ENCODE assay signal across 15 cellular contexts in genomic region chr2:241490444-241490760, GRCh38. TPM values are rescaled to one million over a fixed set of nuclear protein-coding genes. Genes with fewer than 3 reads are reported as not detected.
DNase-seq lines count a peak whose midpoint lies in the region; ATAC-seq and TF ChIP-seq lines count a peak whose summit lies in the region.
"Had no signal": no experiment of that assay in that cellular context is flagged by ENCODE, and none has a peak within 500 bp of the region (broad histone marks: within the 10 kb centered on the region; RNA-seq: fewer than 3 reads in every experiment).

No MANE protein-coding gene starts in this region.

- no peak for TF ChIP-seq CTCF in Panc1 (IDR thresholded peaks at IDR 0.05)
- no peak for TF ChIP-seq CTCF in osteoblast (IDR thresholded peaks at IDR 0.05; ENCODE audit: extremely low read depth, low read depth, low read length)
- TF ChIP-seq CTCF in suprapubic skin (IDR thresholded peaks at IDR 0.05) = no peak

- DNase-seq in ELR (ENCODE audit: low read depth) (peak; percentile 28), Panc1 (ENCODE audit: low read depth, low spot score) (no peak), cerebellum (ENCODE audit: low spot score) (peak; percentile 49), osteoblast (ENCODE audit: insufficient read length, low spot score, missing footprints) (peak; percentile 69), AML-193 (lab: John Stamatoyannopoulos, UW) (no peak), suprapubic skin (ENCODE audit: low spot score in 2 of 2) (no peak)
- DNase-seq: activated CD8-positive, alpha-beta memory T cell treated with anti-CD3 and anti-CD28 coated beads for 24 hours; adrenal gland; Caco-2; KG1; NCI-H2029 treated with DMSO at 0.1 percent for 48 hours; NCI-H510A treated with DMSO at 0.1 percent for 48 hours; ovary had no signal

- intact Hi-C loops in Panc1 (cut with micrococcal nuclease; ENCODE audit: unreplicated experiment) = no loop called here

- no peak for TF ChIP-seq EP300 in suprapubic skin (IDR thresholded peaks at IDR 0.05)

- H3K27me3 ChIP-seq in Panc1 (ENCODE audit: control insufficient read depth, insufficient read depth, low read length) = no peaks in the 10 kb centered on the region
- H3K27me3 ChIP-seq in osteoblast (ENCODE audit: insufficient read depth, low read length) = no peaks in the 10 kb centered on the region
- H3K27me3 ChIP-seq in suprapubic skin = no peaks in the 10 kb centered on the region
- H3K27me3 ChIP-seq: adrenal gland, ovary had no signal

- no peaks in the 10 kb centered on the region for H3K79me2 ChIP-seq in osteoblast (ENCODE audit: insufficient read depth, low read length)

- no peak overlapping the region for H3K4me2 ChIP-seq in osteoblast (ENCODE audit: insufficient read depth, low read length)

- no peak for TF ChIP-seq POLR2A in suprapubic skin (IDR thresholded peaks at IDR 0.05)

- 69% methylated on average over 2 of the region's 2 CpGs for WGBS in suprapubic skin

- H3K27ac ChIP-seq in Panc1 (ENCODE audit: low read length) (no peak overlapping the region), osteoblast (ENCODE audit: low read depth, low read length) (no peak overlapping the region), suprapubic skin (no peak overlapping the region)
- H3K27ac ChIP-seq: adrenal gland, ovary had no signal

- H3K4me3 ChIP-seq in Panc1 (ENCODE audit: low read depth in 2 of 2, low read length in 2 of 2) (no peak overlapping the region), osteoblast (ENCODE audit: insufficient read depth, low read length) (no peak overlapping the region), suprapubic skin (no peak overlapping the region)
- H3K4me3 ChIP-seq: adrenal gland, GM12878, ovary had no signal

- POLR2A ChIA-PET in Panc1 (lab: Charles Lee) = no interaction called here

- in situ Hi-C loops in Panc1 (cut with HindIII; ENCODE audit: low pct_unique_long_range_greater_than_20kb, low sequenced_read_pairs) = no loop called here

- no peaks in the 10 kb centered on the region for H3K9me3 ChIP-seq in Panc1 (ENCODE audit: control insufficient read depth, insufficient read depth, low read depth, low read length)
- H3K9me3 ChIP-seq in osteoblast (ENCODE audit: low read depth, low read length) = no peaks in the 10 kb centered on the region
- no peaks in the 10 kb centered on the region for H3K9me3 ChIP-seq in suprapubic skin
- H3K9me3 ChIP-seq: adrenal gland, Caco-2, ovary had no signal

- no peaks in the 10 kb centered on the region for H3K36me3 ChIP-seq in Panc1 (ENCODE audit: control insufficient read depth, insufficient read depth, low read length)
- H3K36me3 ChIP-seq in osteoblast (ENCODE audit: insufficient read depth, low read length) = peaks cover 26% of the 10 kb centered on the region
- H3K36me3 ChIP-seq in suprapubic skin = peaks cover 56% of the 10 kb centered on the region
- H3K36me3 ChIP-seq: ovary had no signal

- CTCF ChIA-PET in Panc1 (lab: Charles Lee) = no interaction called here

- H3K4me1 ChIP-seq in Panc1 (ENCODE audit: control insufficient read depth, insufficient read depth, low read length) (no peaks in the 10 kb centered on the region), osteoblast (ENCODE audit: insufficient read depth, low read length) (no peaks in the 10 kb centered on the region), suprapubic skin (peaks cover 6% of the 10 kb centered on the region)
- H3K4me1 ChIP-seq: adrenal gland, Caco-2 had no signal

- no peak overlapping the region for H2AFZ ChIP-seq in osteoblast (ENCODE audit: low read length)

- ATAC-seq in Panc1 = peak; percentile 44; the same call in 1 of the 2 replicates
- ATAC-seq in HG03439 (IDR thresholded peaks at IDR 0.05; ENCODE audit: unreplicated experiment) = no peak
- ATAC-seq: GM12878 had no signal

- peaks cover 1% of the 10 kb centered on the region for H4K20me1 ChIP-seq in osteoblast (ENCODE audit: insufficient read depth, low read length)

- BruUV-seq in Panc1 (replicated peaks; lab: Mats Ljungman, UMichigan) = no TSS peak

RNA-seq across cellular contexts. Expression of gene STK25, which starts 18.0 kb away (rescaled TPM):
- total RNA-seq in Panc1 (2021; ENCODE audit: unreplicated experiment) (195 TPM), cerebellum (160 TPM), osteoblast (189 and 227 TPM in 2 replicates), suprapubic skin (100 to 1,000 TPM; 131 to 232 (median 147) TPM)
- polyA plus RNA-seq in Panc1 (2012; ENCODE audit: insufficient read length) = 232 TPM

Comparison
In these comparisons a context has a peak if more than half of its experiments do, and no peak if none do; other contexts are left out.
1. DNase-seq: peak in ELR (single experiment), cerebellum (single experiment) and osteoblast (single experiment); none in Panc1 (single experiment), AML-193 (0 of 2) and suprapubic skin (0 of 2).